In genomic region chr17:9409026-9409425, GRCh38 we compare ENCODE assay signal across 25 cellular contexts.
DNase-seq lines count a peak whose midpoint lies in the region; ATAC-seq and TF ChIP-seq lines count a peak whose summit lies in the region.
"Had no signal": no experiment of that assay in that cellular context is flagged by ENCODE, and none has a peak within 500 bp of the region (broad histone marks: within the 10 kb centered on the region; RNA-seq: fewer than 3 reads in every experiment).

No MANE protein-coding gene starts in this region.

- H2BK20ac ChIP-seq in IMR-90 (ENCODE audit: low read depth, low read length) = no peak overlapping the region

- H3K9me3 ChIP-seq in IMR-90 (ENCODE audit: control insufficient read depth, insufficient read depth, low read length) (no peaks in the 10 kb centered on the region), SK-N-MC (ENCODE audit: low read depth, low read length) (no peaks in the 10 kb centered on the region), smooth muscle cell (replicated peaks; ENCODE audit: low read depth) (no peaks in the 10 kb centered on the region)
- H3K9me3 ChIP-seq: heart left ventricle had no signal

- POLR2A ChIA-PET in IMR-90 (lab: Charles Lee; ENCODE audit: unreplicated experiment) = no interaction called here

- in situ Hi-C loops in IMR-90 (cut with MboI; ENCODE audit: low sequenced_read_pairs) = no loop called here

- no peaks in the 10 kb centered on the region for H3K79me1 ChIP-seq in IMR-90 (ENCODE audit: low read depth in 1 of 2, low read length in 2 of 2)

- H4K5ac ChIP-seq in IMR-90 (ENCODE audit: low read depth, low read length) = no peak overlapping the region

- ATAC-seq in IMR-90 (ENCODE audit: low read depth) = no peak
- peak; percentile 91 for ATAC-seq in foreskin keratinocyte
- ATAC-seq in GM21576 (IDR thresholded peaks at IDR 0.05; ENCODE audit: unreplicated experiment) = no peak
- ATAC-seq: activated naive CD4-positive, alpha-beta T cell treated with anti-CD3 and anti-CD28 coated beads, Interleukin-2, amount 50 U/mL, for 72 hours; activated T-helper 17 cell treated with anti-CD3 and anti-CD28 coated beads, Interleukin-2, amount 50 U/mL, for 72 hours; naive thymus-derived CD8-positive, alpha-beta T cell; stimulated activated memory B cell treated with anti-CD40 and anti-IgM and Interleukin-4, amounts not matched to agents 10 μg/mL and 1 μg/mL and 100 μg/mL, for 72 hours had no signal

- no peaks in the 10 kb centered on the region for H3F3A ChIP-seq in smooth muscle cell (ENCODE audit: low read depth)

- H2BK15ac ChIP-seq in IMR-90 (ENCODE audit: low read depth, low read length) = no peak overlapping the region

- H4K20me1 ChIP-seq in IMR-90 (ENCODE audit: insufficient read depth, low read length) (no peaks in the 10 kb centered on the region), smooth muscle cell (ENCODE audit: low read depth) (no peaks in the 10 kb centered on the region)

- no peak overlapping the region for H3K14ac ChIP-seq in IMR-90 (replicated peaks; ENCODE audit: low read depth, low read length)

- H3K36me3 ChIP-seq in IMR-90 (ENCODE audit: control insufficient read depth, insufficient read depth, low read length) = no peaks in the 10 kb centered on the region
- no peaks in the 10 kb centered on the region for H3K36me3 ChIP-seq in SK-N-MC (ENCODE audit: insufficient read depth, low read length)
- no peaks in the 10 kb centered on the region for H3K36me3 ChIP-seq in smooth muscle cell (ENCODE audit: low read depth)
- H3K36me3 ChIP-seq: heart left ventricle had no signal

- H3K18ac ChIP-seq in IMR-90 (ENCODE audit: low read depth, low read length) = no peak overlapping the region

- no peak for TF ChIP-seq RAD21 in IMR-90 (IDR thresholded peaks at IDR 0.05; ENCODE audit: low read length)

- peak overlapping the region; percentile 32; the same call in 1 of the 2 replicates for H2BK120ac ChIP-seq in IMR-90 (ENCODE audit: low read depth, low read length)

- H3K23ac ChIP-seq in IMR-90 (ENCODE audit: low read depth, low read length) = no peak overlapping the region

- BruUV-seq in IMR-90 (replicated peaks; lab: Mats Ljungman, UMichigan) = no TSS peak

- H3K27me3 ChIP-seq in IMR-90 (ENCODE audit: control insufficient read depth, insufficient read depth, low read length) (no peaks in the 10 kb centered on the region), foreskin keratinocyte (no peaks in the 10 kb centered on the region), smooth muscle cell (ENCODE audit: low read depth) (no peaks in the 10 kb centered on the region)
- H3K27me3 ChIP-seq: heart left ventricle had no signal

- no peak overlapping the region for H2AFZ ChIP-seq in IMR-90 (replicated peaks; ENCODE audit: low read length, poor library complexity)
- H2AFZ ChIP-seq in smooth muscle cell (ENCODE audit: low read depth) = no peak overlapping the region

- no peak overlapping the region for H2AK5ac ChIP-seq in IMR-90 (ENCODE audit: low read depth, low read length)

- H3K4me2 ChIP-seq in IMR-90 (ENCODE audit: low read depth, low read length) = no peak overlapping the region
- H3K4me2 ChIP-seq in smooth muscle cell = peak overlapping the region; percentile 9
- H3K4me2 ChIP-seq: KMS-11 had no signal

- H3K9ac ChIP-seq in IMR-90 (ENCODE audit: low read depth, low read length) (no peak overlapping the region), SK-N-MC (ENCODE audit: insufficient read length) (no peak overlapping the region), smooth muscle cell (ENCODE audit: low read depth) (no peak overlapping the region)
- H3K9ac ChIP-seq: KMS-11 had no signal

- CTCF ChIA-PET in IMR-90 (lab: Yijun Ruan, JAX) = interaction anchor here (0.5 kb wide), 1 partner anchor 60 kb away, joined by 3 read pairs; no protein-coding TSS in a partner anchor

- no peak for TF ChIP-seq POLR2A in IMR-90 (IDR thresholded peaks at IDR 0.05; ENCODE audit: low read depth, low read length)

- no peak overlapping the region for H4K91ac ChIP-seq in IMR-90 (ENCODE audit: insufficient read depth, low read depth, low read length)

- intact Hi-C loops in IMR-90 (cut with micrococcal nuclease) = loop anchor here (10.0 kb wide), 1 partner anchor 64 kb away; no protein-coding TSS in a partner anchor

- 13% methylated on average over 3 of the region's 4 CpGs; no CpG with 5 or more reads in 1 of the 2 experiments for WGBS in IMR-90 (ENCODE audit: extremely low coverage in 2 of 2, insufficient read length in 1 of 2), 2 experiments
- 65% methylated on average over 4 of the region's 4 CpGs for WGBS in smooth muscle cell (ENCODE audit: low lambda C conversion rate)

- no peak overlapping the region for H2AK9ac ChIP-seq in IMR-90 (replicated peaks; ENCODE audit: low read depth, low read length, poor library complexity)

- dilution Hi-C loops in IMR-90 (cut with HindIII; ENCODE audit: low sequenced_read_pairs, unreplicated experiment) = loop anchor here (25.0 kb wide), 1 partner anchor 103 kb away; no protein-coding TSS in a partner anchor

- H4K8ac ChIP-seq in IMR-90 (ENCODE audit: low read depth in 2 of 2, low read length in 2 of 2) = no peak overlapping the region

- H3K4ac ChIP-seq in IMR-90 (ENCODE audit: low read depth, low read length) = no peak overlapping the region

- H3K27ac ChIP-seq in IMR-90 (ENCODE audit: insufficient read depth, low read length) (no peak overlapping the region), SK-N-MC (0 out of 2 replicates have a peak overlapping the region, but pooled peaks have one; percentile 52), foreskin keratinocyte (peak overlapping the region; percentile 74), smooth muscle cell (ENCODE audit: low read depth) (peak overlapping the region; percentile 70)
- H3K27ac ChIP-seq: heart left ventricle, KMS-11 had no signal

- no peak overlapping the region for H3K56ac ChIP-seq in IMR-90 (ENCODE audit: extremely low read depth, insufficient read depth, low read length)

- H3K4me3 ChIP-seq in IMR-90 (ENCODE audit: insufficient read depth, low read depth, low read length) (no peak overlapping the region), SK-N-MC (peak overlapping the region; percentile 28), smooth muscle cell (no peak overlapping the region)
- H3K4me3 ChIP-seq: heart left ventricle had no signal

- H3K9me1 ChIP-seq in IMR-90 (ENCODE audit: insufficient read depth, low read length) = no peaks in the 10 kb centered on the region; the same call in 1 of the 2 replicates

- no peak overlapping the region for H2BK5ac ChIP-seq in IMR-90 (ENCODE audit: low read depth, low read length, poor library complexity, severe bottlenecking)

- no peak for DNase-seq in IMR-90
- DNase-seq in SK-N-MC (ENCODE audit: low read depth, low spot score) = no peak
- DNase-seq in foreskin keratinocyte = peak in 1 of 2 donors; percentile 74
- DNase-seq in smooth muscle cell (lab: John Stamatoyannopoulos, UW; ENCODE audit: unreplicated experiment) = no peak
- no peak for DNase-seq in stimulated activated CD4-positive, alpha-beta T cell treated with anti-CD3 and anti-CD28 coated beads, Interleukin-12 subunit alpha, Interleukin-12 subunit beta, amount 100 ng/mL, for 4 hours
- DNase-seq in activated CD4-positive, alpha-beta T cell treated with anti-CD3 and anti-CD28 coated beads for 1 hour = no peak
- DNase-seq: activated B cell treated with CpG ODN at 0.5 μM for 24 hours; activated CD4-positive, alpha-beta T cell treated with anti-CD3 and anti-CD28 coated beads, Interleukin-2, amount 50 U/mL, for 4 hours; activated CD8-positive, alpha-beta memory T cell treated with anti-CD3 and anti-CD28 coated beads, Interleukin-2, amount 50 U/mL, for 48 hours; aorta; central memory CD4-positive, alpha-beta T cell; dermis blood vessel endothelial cell; heart left ventricle; midbrain; MV-4-11; naive thymus-derived CD8-positive, alpha-beta T cell; NCI-H1694; NCI-H526 treated with DMSO at 0.1 percent for 48 hours; RPMI8226; stimulated activated CD4-positive, alpha-beta T cell treated with anti-CD3 and anti-CD28 coated beads, Interleukin-2, amount 100 ng/mL, for 48 hours had no signal

- TF ChIP-seq CTCF in IMR-90 (conservative IDR thresholded peaks at IDR 0.05; ENCODE audit: low read depth, low read length) = no peak
- no peak for TF ChIP-seq CTCF in foreskin keratinocyte (conservative IDR thresholded peaks at IDR 0.05)
- no peak for TF ChIP-seq CTCF in smooth muscle cell (IDR thresholded peaks at IDR 0.05; ENCODE audit: borderline replicate concordance, insufficient read depth, poor library complexity, severe bottlenecking)

- H3K4me1 ChIP-seq in IMR-90 (ENCODE audit: control insufficient read depth, insufficient read depth, low read length) (peaks cover 2% of the 10 kb centered on the region), foreskin keratinocyte (peaks cover 12% of the 10 kb centered on the region), smooth muscle cell (ENCODE audit: low read depth) (no peaks in the 10 kb centered on the region)

- H3K79me2 ChIP-seq in smooth muscle cell (ENCODE audit: low read depth) = no peaks in the 10 kb centered on the region

TF ChIP-seq in IMR-90, 13 proteins besides CTCF, POLR2A, EP300 and RAD21:
- TF ChIP-seq MXI1 (IDR thresholded peaks at IDR 0.05; ENCODE audit: borderline replicate concordance, low read depth, low read length) (no peak), CEBPB (IDR thresholded peaks at IDR 0.05; ENCODE audit: low read depth, low read length) (no peak), CHD1 (IDR thresholded peaks at IDR 0.05; ENCODE audit: low read depth, low read length) (no peak), NFE2L2 (IDR thresholded peaks at IDR 0.05; ENCODE audit: low read depth, low read length) (no peak), FOS (IDR thresholded peaks at IDR 0.05; ENCODE audit: low read depth, low read length) (no peak), ELK1 (IDR thresholded peaks at IDR 0.05; ENCODE audit: borderline replicate concordance, low read depth, low read length) (no peak), RCOR1 (IDR thresholded peaks at IDR 0.05; ENCODE audit: insufficient replicate concordance, low read length) (no peak)
TF ChIP-seq in IMR-90: peak in this region for 0.
